12 cellular contexts compared by ENCODE assay signal in genomic region chr1:39110325-39110851, GRCh38.
A peak's percentile ranks its signal among the peaks of the same experiment; 100 is the strongest.
DNase-seq lines count a peak whose midpoint lies in the region; ATAC-seq and TF ChIP-seq lines count a peak whose summit lies in the region.
"Had no signal": no experiment of that assay in that cellular context is flagged by ENCODE, and none has a peak within 500 bp of the region (broad histone marks: within the 10 kb centered on the region; RNA-seq: fewer than 3 reads in every experiment).

No MANE protein-coding gene starts in this region.

- H3K4me2 ChIP-seq in mesendoderm (ENCODE audit: low read length) = no peak overlapping the region

- peaks cover 17% of the 10 kb centered on the region for H3K79me1 ChIP-seq in mesendoderm (ENCODE audit: low read length)

- no peak overlapping the region for H2BK120ac ChIP-seq in mesendoderm (ENCODE audit: low read depth, low read length)

- no peak for ATAC-seq in HG02623 (IDR thresholded peaks at IDR 0.05; ENCODE audit: unreplicated experiment)
- no peak for ATAC-seq in activated T-cell treated with anti-CD3 and anti-CD28 coated beads, Interleukin-2, amount 50 U/mL, for 4 hours

- no peak for TF ChIP-seq POLR2A in vagina (IDR thresholded peaks at IDR 0.05)

- H3K9me3 ChIP-seq in endodermal cell (ENCODE audit: control insufficient read depth, low read length) (no peaks in the 10 kb centered on the region), vagina (no peaks in the 10 kb centered on the region)

- peaks cover 2% of the 10 kb centered on the region for H3K4me1 Mint-ChIP-seq in endodermal cell
- peaks cover 7% of the 10 kb centered on the region for H3K4me1 Mint-ChIP-seq in activated T-cell treated with anti-CD3 and anti-CD28 coated beads, Interleukin-2, amount 50 U/mL, for 4 hours (ENCODE audit: low read depth)

- no peak overlapping the region for H2BK15ac ChIP-seq in mesendoderm (replicated peaks; ENCODE audit: low read depth)

- peaks cover 13% of the 10 kb centered on the region for H3K4me1 ChIP-seq in endodermal cell (ENCODE audit: control insufficient read depth, insufficient read depth, low read length)
- peaks cover 16% of the 10 kb centered on the region for H3K4me1 ChIP-seq in mesendoderm (ENCODE audit: control insufficient read depth, low read depth, low read length)
- peaks cover 71% of the 10 kb centered on the region for H3K4me1 ChIP-seq in vagina

- peak overlapping the region; percentile 15 for H3K27ac Mint-ChIP-seq in endodermal cell

- no peak overlapping the region for H4K8ac ChIP-seq in mesendoderm (ENCODE audit: low read depth, low read length)

- H3K9me3 Mint-ChIP-seq in endodermal cell = no peaks in the 10 kb centered on the region
- H3K9me3 Mint-ChIP-seq in activated T-cell treated with anti-CD3 and anti-CD28 coated beads, Interleukin-2, amount 50 U/mL, for 4 hours = no peaks in the 10 kb centered on the region

- peaks cover 7% of the 10 kb centered on the region for H3K36me3 Mint-ChIP-seq in endodermal cell (ENCODE audit: low read depth)
- no peaks in the 10 kb centered on the region for H3K36me3 Mint-ChIP-seq in activated T-cell treated with anti-CD3 and anti-CD28 coated beads, Interleukin-2, amount 50 U/mL, for 4 hours (ENCODE audit: insufficient read depth)

- intact Hi-C loops in vagina (cut with DNase I) = loop anchor here (10.0 kb wide), 1 partner anchor 294 kb away; no protein-coding TSS in a partner anchor

- H3K79me2 ChIP-seq in mesendoderm (ENCODE audit: control insufficient read depth, insufficient read depth, low read length) = peaks cover 66% of the 10 kb centered on the region

- TF ChIP-seq CTCF in endodermal cell (conservative IDR thresholded peaks at IDR 0.05) (no peak), vagina (IDR thresholded peaks at IDR 0.05) (no peak)

- WGBS in endodermal cell (ENCODE audit: insufficient coverage in 1 of 2, insufficient read length in 1 of 2), 2 experiments = 93 to 95% methylated on average over 3 of the region's 3 CpGs
- no CpG with 5 or more reads among the region's 3 CpGs for WGBS in mesendoderm (ENCODE audit: extremely low coverage, insufficient coverage, low lambda C conversion rate)

- H3K4ac ChIP-seq in mesendoderm (ENCODE audit: low read depth, low read length) = peak overlapping the region; percentile 24

- H2BK5ac ChIP-seq in mesendoderm (ENCODE audit: low read length) = no peak overlapping the region

- H3K27me3 Mint-ChIP-seq in endodermal cell (ENCODE audit: insufficient read depth) = no peaks in the 10 kb centered on the region
- peaks cover 6% of the 10 kb centered on the region for H3K27me3 Mint-ChIP-seq in activated T-cell treated with anti-CD3 and anti-CD28 coated beads, Interleukin-2, amount 50 U/mL, for 4 hours (ENCODE audit: low read depth)

- H3K4me3 ChIP-seq in endodermal cell (ENCODE audit: low read length) (no peak overlapping the region), mesendoderm (ENCODE audit: low read length) (no peak overlapping the region), vagina (no peak overlapping the region)

- DNase-seq in NCI-H2196 (lab: John Stamatoyannopoulos, UW; ENCODE audit: unreplicated experiment) (peak; percentile 24), NCI-H2196 treated with DMSO at 0.1 percent for 48 hours (lab: John Stamatoyannopoulos, UW; ENCODE audit: unreplicated experiment) (no peak), endodermal cell (no peak), mesendoderm (no peak), vagina (ENCODE audit: extremely low spot score in 2 of 2) (no peak), cerebellar cortex (ENCODE audit: low spot score) (no peak)
- DNase-seq in activated T-cell treated with anti-CD3 and anti-CD28 coated beads, Interleukin-2, amount 50 U/mL, for 4 hours = no peak
- DNase-seq: 8988T; hippocampal formation; NCI-H526; stimulated activated CD4-positive, alpha-beta T cell treated with anti-CD3 and anti-CD28 coated beads, Interleukin-1b, Interleukin-23, amount 100 ng/mL, for 48 hours had no signal

- no peak overlapping the region for H3K9ac ChIP-seq in endodermal cell (ENCODE audit: extremely low read depth, low read length, poor library complexity, severe bottlenecking)
- no peak overlapping the region for H3K9ac ChIP-seq in mesendoderm (ENCODE audit: low read length)

- no peaks in the 10 kb centered on the region for H3K27me3 ChIP-seq in endodermal cell (ENCODE audit: control insufficient read depth, insufficient read depth, low read length, poor library complexity, severe bottlenecking)
- no peaks in the 10 kb centered on the region for H3K27me3 ChIP-seq in mesendoderm (ENCODE audit: insufficient read depth, low read length, poor library complexity)
- H3K27me3 ChIP-seq in vagina = no peaks in the 10 kb centered on the region

- H3K18ac ChIP-seq in mesendoderm (ENCODE audit: low read length) = no peak overlapping the region

- no peaks in the 10 kb centered on the region for H3K36me3 ChIP-seq in endodermal cell (ENCODE audit: control insufficient read depth, insufficient read depth, low read length)
- no peaks in the 10 kb centered on the region for H3K36me3 ChIP-seq in mesendoderm (ENCODE audit: control insufficient read depth, insufficient read depth, low read length)
- H3K36me3 ChIP-seq in vagina = no peaks in the 10 kb centered on the region

- H4K5ac ChIP-seq in mesendoderm (ENCODE audit: low read length) = no peak overlapping the region

- H3K27ac ChIP-seq in endodermal cell (ENCODE audit: low read depth, low read length) (no peak overlapping the region), mesendoderm (ENCODE audit: low read depth, low read length) (no peak overlapping the region), vagina (peak overlapping the region; percentile 42)

- no peak overlapping the region for H3K4me3 Mint-ChIP-seq in endodermal cell
- no peak overlapping the region for H3K4me3 Mint-ChIP-seq in activated T-cell treated with anti-CD3 and anti-CD28 coated beads, Interleukin-2, amount 50 U/mL, for 4 hours

- no peak overlapping the region for H3K56ac ChIP-seq in mesendoderm (ENCODE audit: low read length)

- H2AK5ac ChIP-seq in mesendoderm (ENCODE audit: low read length) = no peak overlapping the region

- H3K23ac ChIP-seq in mesendoderm (ENCODE audit: low read length) = no peak overlapping the region
